In genomic region chr2:219327719-219328118, GRCh38 we compare ENCODE assay signal across 21 cellular contexts. TPM values are rescaled to one million over a fixed set of nuclear protein-coding genes. Genes with fewer than 3 reads are reported as not detected.
"Had no signal": no experiment of that assay in that cellular context is flagged by ENCODE, and none has a peak within 500 bp of the region (broad histone marks: within the 10 kb centered on the region; RNA-seq: fewer than 3 reads in every experiment).

No MANE protein-coding gene starts in this region.

- DNase-seq: activated B cell treated with CpG ODN at 0.5 μM for 24 hours; activated CD4-positive, alpha-beta T cell treated with anti-CD3 and anti-CD28 coated beads for 48 hours; activated CD8-positive, alpha-beta memory T cell treated with anti-CD3 and anti-CD28 coated beads, Interleukin-2, amount 50 U/mL, for 4 hours; activated CD8-positive, alpha-beta T cell treated with anti-CD3 and anti-CD28 coated beads for 36 hours; activated gamma-delta T cell; activated T-cell treated with anti-CD3 and anti-CD28 coated beads, Interleukin-2, amount 50 U/mL, for 72 hours; amniotic stem cell; dorsolateral prefrontal cortex; erythroblast; heart right ventricle; lower lobe of right lung; spleen; upper lobe of left lung had no signal

- H3K4me3 ChIP-seq: dorsolateral prefrontal cortex, gastroesophageal sphincter, heart right ventricle, lower lobe of right lung, spleen, upper lobe of left lung had no signal

RNA-seq across cellular contexts. Expression of gene RESP18, which starts 4.8 kb away (rescaled TPM):
- total RNA-seq: activated B cell treated with CpG ODN at 0.5 μM for 24 hours; activated CD8-positive, alpha-beta T cell treated with anti-CD3 and anti-CD28 coated beads for 36 hours; activated naive CD4-positive, alpha-beta T cell treated with anti-CD3 and anti-CD28 coated beads, Interleukin-2, amount 50 U/mL, for 72 hours; activated T-cell treated with anti-CD3 and anti-CD28 coated beads, Interleukin-2, amount 50 U/mL, for 72 hours; cardiac septum; gastroesophageal sphincter; heart right ventricle; lower lobe of right lung; mesothelial cell of epicardium; neural crest cell; osteoblast; pulmonary artery endothelial cell; sciatic nerve; upper lobe of left lung had no signal

RNA-seq across cellular contexts. Expression of gene PTPRN, which starts 18.5 kb away (rescaled TPM):
- total RNA-seq: activated B cell treated with CpG ODN at 0.5 μM for 24 hours, lower lobe of right lung, pulmonary artery endothelial cell, spleen had no signal
